In the genomic region with DNA sequence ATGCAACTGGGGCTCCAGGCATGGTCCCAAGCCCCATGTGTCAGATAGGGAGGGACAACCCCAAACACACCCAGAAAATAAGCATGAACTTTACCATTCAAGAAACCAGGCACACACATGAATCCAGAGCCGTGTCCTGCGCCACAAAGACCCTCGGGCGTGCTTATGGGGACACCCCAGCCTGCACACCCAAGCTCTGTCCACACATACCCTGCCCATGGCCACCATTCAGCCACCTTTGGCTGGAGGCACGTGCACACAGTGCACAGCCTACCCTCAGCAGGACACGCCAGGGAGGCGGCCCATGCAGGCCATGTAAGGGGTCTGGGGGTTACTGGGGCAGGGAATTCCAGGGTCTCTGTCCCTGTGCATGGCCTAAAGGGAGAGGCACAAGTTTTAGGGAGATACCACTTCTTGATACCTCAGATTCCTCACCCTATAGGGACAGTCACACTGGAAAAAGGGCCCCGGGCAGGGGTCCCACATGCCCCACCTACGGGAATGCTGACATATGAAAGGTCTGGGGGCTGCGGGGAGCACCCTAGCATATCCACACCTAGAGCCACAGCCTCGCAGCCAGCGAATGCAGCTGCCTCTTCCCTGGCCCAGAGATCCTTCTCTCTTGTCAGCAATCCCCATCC, we compare ENCODE assay signal across 12 cellular contexts. TPM values are rescaled to one million over a fixed set of nuclear protein-coding genes. Genes with fewer than 3 reads are reported as not detected.
DNase-seq lines count a peak whose midpoint lies in the region; ATAC-seq and TF ChIP-seq lines count a peak whose summit lies in the region.
"Had no signal": no experiment of that assay in that cellular context is flagged by ENCODE, and none has a peak within 500 bp of the region (broad histone marks: within the 10 kb centered on the region; RNA-seq: fewer than 3 reads in every experiment).

No MANE protein-coding gene starts in this region.

- H3K27ac Mint-ChIP-seq in activated CD4-positive, alpha-beta T cell treated with anti-CD3 and anti-CD28 coated beads, Interleukin-2, amount 10 ng/mL, durations not matched to agents 7 days and 5 days = no peak overlapping the region
- H3K27ac Mint-ChIP-seq: activated naive CD8-positive, alpha-beta T cell treated with anti-CD3 and anti-CD28 coated beads, Interleukin-2, amount 50 U/mL, for 24 hours; CD8-positive, alpha-beta T cell had no signal

- no peak for ATAC-seq in body of pancreas
- ATAC-seq in right cardiac atrium = peak; percentile 15 to 25
- no peak for ATAC-seq in HG02642 (IDR thresholded peaks at IDR 0.05; ENCODE audit: poor library complexity, unreplicated experiment)
- ATAC-seq: activated naive CD8-positive, alpha-beta T cell treated with anti-CD3 and anti-CD28 coated beads, Interleukin-2, amount 50 U/mL, for 24 hours; CD8-positive, alpha-beta T cell had no signal

- DNase-seq in body of pancreas = no peak
- DNase-seq in right cardiac atrium = no peak
- no peak for DNase-seq in activated CD4-positive, alpha-beta T cell treated with anti-CD3 and anti-CD28 coated beads, Interleukin-2, amount 10 ng/mL, durations not matched to agents 7 days and 5 days
- no peak for DNase-seq in activated T-cell treated with anti-CD3 and anti-CD28 coated beads, Interleukin-2, amount 50 U/mL, for 1 hour
- no peak for DNase-seq in KG1 (lab: John Stamatoyannopoulos, UW)
- DNase-seq: activated naive CD8-positive, alpha-beta T cell treated with anti-CD3 and anti-CD28 coated beads, Interleukin-2, amount 50 U/mL, for 24 hours; CD8-positive, alpha-beta T cell; NCI-H1417 had no signal

- WGBS in body of pancreas, 2 donors = 74 to 81% methylated on average over 9 to 12 of the region's 12 CpGs
- 83% methylated on average over 12 of the region's 12 CpGs for WGBS in right cardiac atrium

- no peak for TF ChIP-seq CTCF in body of pancreas (IDR thresholded peaks at IDR 0.05)

- H3K4me3 ChIP-seq in BLaER1 treated with 17β-estradiol and CSF1 and Interleukin-3, amounts not matched to agents 10 nM and 100 nM = peak overlapping the region in 7 of 10 experiments; percentile 3 to 56 (median 32); a peak in 10 of 20 replicates
- H3K4me3 ChIP-seq in body of pancreas (no peak overlapping the region), right cardiac atrium (ENCODE audit: low read length) (no peak overlapping the region), skeletal muscle satellite cell (ENCODE audit: low read length) (peak overlapping the region; percentile 65)
- H3K4me3 ChIP-seq: ovary had no signal

- no peak for TF ChIP-seq POLR2A in body of pancreas (IDR thresholded peaks at IDR 0.05)

- peaks cover 35 to 95% (median 80%) of the 10 kb centered on the region in 10 experiments for H3K4me1 ChIP-seq in BLaER1 treated with 17β-estradiol and CSF1 and Interleukin-3, amounts not matched to agents 10 nM and 100 nM
- peaks cover 91% of the 10 kb centered on the region for H3K4me1 ChIP-seq in body of pancreas
- peaks cover 15% of the 10 kb centered on the region for H3K4me1 ChIP-seq in right cardiac atrium (ENCODE audit: control insufficient read depth, insufficient read depth, low read length)
- peaks cover 69% of the 10 kb centered on the region for H3K4me1 ChIP-seq in skeletal muscle satellite cell (ENCODE audit: control insufficient read depth, insufficient read depth, low read length)

- H3K9me3 Mint-ChIP-seq in activated CD4-positive, alpha-beta T cell treated with anti-CD3 and anti-CD28 coated beads, Interleukin-2, amount 10 ng/mL, durations not matched to agents 7 days and 5 days = no peaks in the 10 kb centered on the region
- H3K9me3 Mint-ChIP-seq: activated naive CD8-positive, alpha-beta T cell treated with anti-CD3 and anti-CD28 coated beads, Interleukin-2, amount 50 U/mL, for 24 hours; CD8-positive, alpha-beta T cell had no signal

- peaks cover 26% of the 10 kb centered on the region for H3K36me3 Mint-ChIP-seq in activated CD4-positive, alpha-beta T cell treated with anti-CD3 and anti-CD28 coated beads, Interleukin-2, amount 10 ng/mL, durations not matched to agents 7 days and 5 days (ENCODE audit: low read depth)

- peaks cover 0 to 37% (median 27%) of the 10 kb centered on the region in 11 experiments; a peak in 18 of 22 replicates for H3K9me3 ChIP-seq in BLaER1 treated with 17β-estradiol and CSF1 and Interleukin-3, amounts not matched to agents 10 nM and 100 nM (replicated peaks in 1 of 11)
- H3K9me3 ChIP-seq in body of pancreas (no peaks in the 10 kb centered on the region), right cardiac atrium (ENCODE audit: control insufficient read depth, low read length) (no peaks in the 10 kb centered on the region), skeletal muscle satellite cell (replicated peaks; ENCODE audit: low read length) (no peaks in the 10 kb centered on the region)
- H3K9me3 ChIP-seq: ovary had no signal

- intact Hi-C loops in body of pancreas (cut with DNase I) = no loop called here
- intact Hi-C loops in right cardiac atrium (cut with DNase I) = no loop called here

- peaks cover 0 to 42% (median 29%) of the 10 kb centered on the region in 11 experiments; a peak in 18 of 22 replicates for H3K36me3 ChIP-seq in BLaER1 treated with 17β-estradiol and CSF1 and Interleukin-3, amounts not matched to agents 10 nM and 100 nM
- H3K36me3 ChIP-seq in body of pancreas (replicated peaks in 1 of 2; ENCODE audit: insufficient read depth in 1 of 2, low read depth in 2 of 2) (no peaks in the 10 kb centered on the region), skeletal muscle satellite cell (ENCODE audit: insufficient read depth, low read length) (no peaks in the 10 kb centered on the region)
- H3K36me3 ChIP-seq: ovary had no signal

- H3K27me3 ChIP-seq in BLaER1 treated with 17β-estradiol and CSF1 and Interleukin-3, amounts not matched to agents 10 nM and 100 nM = no peaks in the 10 kb centered on the region
- no peaks in the 10 kb centered on the region for H3K27me3 ChIP-seq in body of pancreas
- H3K27me3 ChIP-seq in right cardiac atrium (ENCODE audit: control insufficient read depth, insufficient read depth) = no peaks in the 10 kb centered on the region
- no peaks in the 10 kb centered on the region for H3K27me3 ChIP-seq in skeletal muscle satellite cell (ENCODE audit: control insufficient read depth, insufficient read depth, low read length)
- H3K27me3 ChIP-seq: ovary had no signal

- H3K4me1 Mint-ChIP-seq in activated CD4-positive, alpha-beta T cell treated with anti-CD3 and anti-CD28 coated beads, Interleukin-2, amount 10 ng/mL, durations not matched to agents 7 days and 5 days = peaks cover 28% of the 10 kb centered on the region

- H3K4me3 Mint-ChIP-seq in activated CD4-positive, alpha-beta T cell treated with anti-CD3 and anti-CD28 coated beads, Interleukin-2, amount 10 ng/mL, durations not matched to agents 7 days and 5 days = no peak overlapping the region
- H3K4me3 Mint-ChIP-seq: activated naive CD8-positive, alpha-beta T cell treated with anti-CD3 and anti-CD28 coated beads, Interleukin-2, amount 50 U/mL, for 24 hours; CD8-positive, alpha-beta T cell had no signal

- H3K4me2 ChIP-seq in BLaER1 treated with 17β-estradiol and CSF1 and Interleukin-3, amounts not matched to agents 10 nM and 100 nM = peak overlapping the region in 10 of 11 experiments; percentile 39 to 100 (median 82); a peak in 21 of 22 replicates
- H3K4me2 ChIP-seq in skeletal muscle satellite cell (ENCODE audit: low read length) = peak overlapping the region; percentile 90

- H3K9ac ChIP-seq in BLaER1 treated with 17β-estradiol and CSF1 and Interleukin-3, amounts not matched to agents 10 nM and 100 nM = peak overlapping the region; percentile 46 to 86 (median 74); a peak in 20 of 22 replicates
- H3K9ac ChIP-seq in skeletal muscle satellite cell (ENCODE audit: low read depth, low read length) = peak overlapping the region; percentile 81

- H3K27me3 Mint-ChIP-seq in activated CD4-positive, alpha-beta T cell treated with anti-CD3 and anti-CD28 coated beads, Interleukin-2, amount 10 ng/mL, durations not matched to agents 7 days and 5 days = no peaks in the 10 kb centered on the region
- H3K27me3 Mint-ChIP-seq: activated naive CD8-positive, alpha-beta T cell treated with anti-CD3 and anti-CD28 coated beads, Interleukin-2, amount 50 U/mL, for 24 hours had no signal

- CTCF ChIA-PET in activated CD4-positive, alpha-beta T cell treated with anti-CD3 and anti-CD28 coated beads, Interleukin-2, amount 10 ng/mL, durations not matched to agents 7 days and 5 days (lab: Charles Lee) = no interaction called here

- POLR2A ChIA-PET in activated CD4-positive, alpha-beta T cell treated with anti-CD3 and anti-CD28 coated beads, Interleukin-2, amount 10 ng/mL, durations not matched to agents 7 days and 5 days (lab: Charles Lee) = no interaction called here

- peak overlapping the region; percentile 67 to 97 (median 84) for H3K27ac ChIP-seq in BLaER1 treated with 17β-estradiol and CSF1 and Interleukin-3, amounts not matched to agents 10 nM and 100 nM
- H3K27ac ChIP-seq in body of pancreas (peak overlapping the region; percentile 93 to 96 (median 94)), right cardiac atrium (ENCODE audit: low read length) (peak overlapping the region; percentile 26)

- H4K20me1 ChIP-seq in BLaER1 treated with 17β-estradiol and CSF1 and Interleukin-3, amounts not matched to agents 10 nM and 100 nM = peaks cover 14 to 96% (median 57%) of the 10 kb centered on the region in 11 experiments; a peak in 20 of 22 replicates

RNA-seq across cellular contexts. Expression of gene PACSIN2, which starts 20.6 kb away (rescaled TPM):
- total RNA-seq in body of pancreas (100 to 1,000 TPM; 117 to 118 TPM), right cardiac atrium (10 to 100 TPM; 66.7 to 85.6 (median 69.8) TPM)
- 40.4 TPM for polyA plus RNA-seq in right cardiac atrium
- 30.9 and 46.3 TPM in 2 replicates for total RNA-seq in skeletal muscle satellite cell (2012; rRNA removed)
- 10 to 100 TPM; 32.3 to 35.8 TPM for total RNA-seq in activated CD4-positive, alpha-beta T cell treated with anti-CD3 and anti-CD28 coated beads, Interleukin-2, amount 10 ng/mL, durations not matched to agents 7 days and 5 days

Comparison
In these comparisons a context has a peak if more than half of its experiments do, and no peak if none do; other contexts are left out.
1. H3K27ac ChIP-seq: peak in every context shown above with its lines; median percentile 94 in body of pancreas; 84 in BLaER1 treated with 17β-estradiol and CSF1 and Interleukin-3, amounts not matched to agents 10 nM and 100 nM; 26 in right cardiac atrium.
2. H3K4me3 ChIP-seq: peak in BLaER1 treated with 17β-estradiol and CSF1 and Interleukin-3, amounts not matched to agents 10 nM and 100 nM (7 of 10) and skeletal muscle satellite cell (single experiment); none in body of pancreas (0 of 2) and right cardiac atrium (single experiment).
3. ATAC-seq: peak in right cardiac atrium (2 of 2); none in body of pancreas (single experiment) and HG02642 (single experiment).